ENCODE assay signal across 16 cellular contexts in the genomic region with DNA sequence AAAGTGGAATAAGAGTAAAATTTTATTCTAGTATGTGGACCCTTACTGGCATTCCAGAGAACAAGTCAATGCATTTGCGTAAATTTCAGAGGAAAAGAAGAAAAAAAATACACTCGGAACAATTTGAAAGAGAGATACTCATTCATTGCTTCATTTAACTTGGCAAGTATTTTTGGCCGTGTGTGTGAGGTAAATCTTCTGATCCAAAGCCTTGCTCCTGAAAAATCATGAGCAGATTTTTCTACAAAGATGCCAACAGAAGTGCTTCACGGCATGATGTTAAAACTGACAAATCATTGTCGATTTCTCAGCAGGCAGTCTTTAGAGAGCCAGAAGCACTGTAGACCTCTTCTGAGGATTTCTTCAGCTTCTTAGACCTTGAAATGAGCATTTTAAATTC.
DNase-seq lines count a peak whose midpoint lies in the region; ATAC-seq and TF ChIP-seq lines count a peak whose summit lies in the region.
"Had no signal": no experiment of that assay in that cellular context is flagged by ENCODE, and none has a peak within 500 bp of the region (broad histone marks: within the 10 kb centered on the region; RNA-seq: fewer than 3 reads in every experiment).

No MANE protein-coding gene starts in this region.

- H3K4me1 ChIP-seq in left ventricle myocardium inferior = no peaks in the 10 kb centered on the region
- no peaks in the 10 kb centered on the region for H3K4me1 ChIP-seq in right atrium auricular region
- peaks cover 0 to 25% (median 6%) of the 10 kb centered on the region in 4 donors for H3K4me1 ChIP-seq in tibial artery
- H3K4me1 ChIP-seq: BLaER1 had no signal

- H3K27me3 ChIP-seq in left ventricle myocardium inferior (ENCODE audit: low read depth) (no peaks in the 10 kb centered on the region), right atrium auricular region (no peaks in the 10 kb centered on the region), tibial artery (no peaks in the 10 kb centered on the region)
- H3K27me3 ChIP-seq: BLaER1 had no signal

- peak overlapping the region; percentile 1 for H3K27ac ChIP-seq in left ventricle myocardium inferior (replicated peaks)
- peak overlapping the region in 1 of 2 donors; percentile 46 for H3K27ac ChIP-seq in right atrium auricular region
- H3K27ac ChIP-seq in tibial artery = peak overlapping the region; percentile 25 to 38
- no peak overlapping the region for H3K27ac ChIP-seq in coronary artery
- H3K27ac ChIP-seq: BLaER1, HL-60 had no signal

- ATAC-seq in GM18873 (IDR thresholded peaks at IDR 0.05; ENCODE audit: low FRiP score, unreplicated experiment) = no peak
- ATAC-seq: GM23338 had no signal

- H3K4me3 ChIP-seq in left ventricle myocardium inferior = no peak overlapping the region
- no peak overlapping the region for H3K4me3 ChIP-seq in right atrium auricular region
- no peak overlapping the region for H3K4me3 ChIP-seq in tibial artery
- no peak overlapping the region for H3K4me3 ChIP-seq in coronary artery
- H3K4me3 ChIP-seq: BLaER1, GM23338 had no signal

- H3K9me3 ChIP-seq in left ventricle myocardium inferior (replicated peaks) = peaks cover 21% of the 10 kb centered on the region
- H3K9me3 ChIP-seq in right atrium auricular region = peaks cover 0 to 3% of the 10 kb centered on the region in 2 donors
- no peaks in the 10 kb centered on the region for H3K9me3 ChIP-seq in tibial artery
- H3K9me3 ChIP-seq: BLaER1 had no signal

- TF ChIP-seq CTCF in left ventricle myocardium inferior (IDR thresholded peaks at IDR 0.05; ENCODE audit: borderline replicate concordance) = no peak
- no peak for TF ChIP-seq CTCF in right atrium auricular region (IDR thresholded peaks at IDR 0.05)
- no peak for TF ChIP-seq CTCF in tibial artery (IDR thresholded peaks at IDR 0.05)
- no peak for TF ChIP-seq CTCF in coronary artery (IDR thresholded peaks at IDR 0.05)

- intact Hi-C loops in left ventricle myocardium inferior (cut with micrococcal nuclease) (no loop called here), tibial artery (cut with DNase I; ENCODE audit: low total_unique reads) (no loop called here)

- H3K36me3 ChIP-seq in left ventricle myocardium inferior (no peaks in the 10 kb centered on the region), right atrium auricular region (no peaks in the 10 kb centered on the region), tibial artery (no peaks in the 10 kb centered on the region)
- H3K36me3 ChIP-seq: BLaER1 had no signal

- DNase-seq in left ventricle myocardium inferior (no peak), right atrium auricular region (ENCODE audit: low spot score) (no peak), pons (ENCODE audit: low spot score) (peak; percentile 15), tibial artery (no peak), coronary artery (ENCODE audit: low spot score) (no peak), T-helper 9 cell (no peak)
- DNase-seq: 8988T; CD4-positive, alpha-beta memory T cell; DMS153; DMS79; GF-D8; HCEC 1CT had no signal

Comparison
In these comparisons a context has a peak if more than half of its experiments do, and no peak if none do; other contexts are left out.
1. H3K27ac ChIP-seq: peak in left ventricle myocardium inferior (single experiment) and tibial artery (2 of 2); none in coronary artery (0 of 2).